Comparison of ENCODE assay signal across 12 cellular contexts in the genomic region with DNA sequence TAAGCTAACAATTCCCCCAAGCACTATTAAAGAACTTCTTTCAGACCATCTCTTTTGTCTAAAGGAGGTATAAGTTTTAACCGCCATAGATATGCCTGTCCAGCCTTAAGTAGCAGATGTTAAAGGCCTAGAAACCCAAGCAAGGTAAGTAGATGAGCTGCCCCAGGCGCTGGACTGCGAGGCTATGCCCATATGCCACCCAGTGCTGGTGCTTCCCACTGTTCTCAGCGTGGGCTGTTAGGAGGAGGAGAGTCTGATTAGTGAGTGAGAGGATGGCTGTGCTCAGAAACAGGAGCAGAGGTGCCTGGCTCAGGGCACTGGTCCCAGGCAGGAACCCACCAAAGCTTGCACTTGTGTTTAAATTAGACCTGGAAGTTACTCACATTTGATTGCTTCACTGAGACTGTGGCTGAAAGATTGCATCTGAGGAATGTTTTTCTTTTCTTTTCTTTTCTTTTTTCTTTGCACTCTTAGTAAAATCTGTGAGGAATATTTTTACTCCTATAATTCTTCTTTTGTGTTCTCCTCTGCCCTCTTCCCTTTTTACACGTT. TPM values are rescaled to one million over a fixed set of nuclear protein-coding genes. Genes with fewer than 3 reads are reported as not detected.
A peak's percentile ranks its signal among the peaks of the same experiment; 100 is the strongest.
DNase-seq lines count a peak whose midpoint lies in the region; ATAC-seq and TF ChIP-seq lines count a peak whose summit lies in the region.
"Had no signal": no experiment of that assay in that cellular context is flagged by ENCODE, and none has a peak within 500 bp of the region (broad histone marks: within the 10 kb centered on the region; RNA-seq: fewer than 3 reads in every experiment).

No MANE protein-coding gene starts in this region.

- H3K27me3 ChIP-seq in Karpas-422 (ENCODE audit: low read length) (no peaks in the 10 kb centered on the region), neutrophil (no peaks in the 10 kb centered on the region), vagina (no peaks in the 10 kb centered on the region)
- H3K27me3 ChIP-seq: adrenal gland had no signal

- no peak overlapping the region for H3K4me3 ChIP-seq in Karpas-422 (ENCODE audit: low read length)
- H3K4me3 ChIP-seq in neutrophil (ENCODE audit: low read depth in 1 of 2, low read length in 1 of 2), result no peak overlapping the region
- H3K4me3 ChIP-seq in vagina, result no peak overlapping the region
- H3K4me3 ChIP-seq: adrenal gland had no signal

- H3K9me2 ChIP-seq in Karpas-422 (replicated peaks; ENCODE audit: insufficient read depth, low read length), result no peaks in the 10 kb centered on the region

- H3K27ac Mint-ChIP-seq in T-helper 2 cell treated with Interferon-gamma antibody and Interleukin-4, amounts not matched to agents 5 μg/mL and 100 μg/mL, for 36 hours, result peak overlapping the region; percentile 27
- peak overlapping the region; percentile 61 for H3K27ac Mint-ChIP-seq in central memory CD8-positive, alpha-beta T cell (ENCODE audit: low read depth)
- H3K27ac Mint-ChIP-seq: dendritic cell treated with granulocyte-macrophage colony-stimulating factor and Interleukin-4, amounts not matched to agents 40 ng/mL and 50 ng/mL, for 4 days had no signal

- intact Hi-C loops in vagina (cut with DNase I), result no loop called here

- H3K4me1 Mint-ChIP-seq in T-helper 2 cell treated with Interferon-gamma antibody and Interleukin-4, amounts not matched to agents 5 μg/mL and 100 μg/mL, for 36 hours (ENCODE audit: low read depth), result peaks cover 24% of the 10 kb centered on the region
- H3K4me1 Mint-ChIP-seq in central memory CD8-positive, alpha-beta T cell, result peaks cover 23% of the 10 kb centered on the region
- H3K4me1 Mint-ChIP-seq: neural crest cell had no signal

- H3K4me3 Mint-ChIP-seq in T-helper 2 cell treated with Interferon-gamma antibody and Interleukin-4, amounts not matched to agents 5 μg/mL and 100 μg/mL, for 36 hours, result no peak overlapping the region
- H3K4me3 Mint-ChIP-seq in central memory CD8-positive, alpha-beta T cell, result no peak overlapping the region
- H3K4me3 Mint-ChIP-seq: dendritic cell treated with granulocyte-macrophage colony-stimulating factor and Interleukin-4, amounts not matched to agents 40 ng/mL and 50 ng/mL, for 4 days; neural crest cell had no signal

- H3K36me3 Mint-ChIP-seq in T-helper 2 cell treated with Interferon-gamma antibody and Interleukin-4, amounts not matched to agents 5 μg/mL and 100 μg/mL, for 36 hours (ENCODE audit: low read depth), result peaks cover 65% of the 10 kb centered on the region
- peaks cover 60% of the 10 kb centered on the region for H3K36me3 Mint-ChIP-seq in central memory CD8-positive, alpha-beta T cell (ENCODE audit: insufficient read depth)

- H3K4me2 ChIP-seq in Karpas-422 (ENCODE audit: low read depth, low read length, poor library complexity, severe bottlenecking), result no peak overlapping the region

- H4K20me1 ChIP-seq in Karpas-422 (ENCODE audit: insufficient read depth, low read depth, low read length), result no peaks in the 10 kb centered on the region

- no peaks in the 10 kb centered on the region for H3K9me3 Mint-ChIP-seq in T-helper 2 cell treated with Interferon-gamma antibody and Interleukin-4, amounts not matched to agents 5 μg/mL and 100 μg/mL, for 36 hours
- no peaks in the 10 kb centered on the region for H3K9me3 Mint-ChIP-seq in central memory CD8-positive, alpha-beta T cell
- H3K9me3 Mint-ChIP-seq: dendritic cell treated with granulocyte-macrophage colony-stimulating factor and Interleukin-4, amounts not matched to agents 40 ng/mL and 50 ng/mL, for 4 days; neural crest cell had no signal

- no peak for DNase-seq in T-helper 2 cell treated with Interferon-gamma antibody and Interleukin-4, amounts not matched to agents 5 μg/mL and 100 μg/mL, for 36 hours (ENCODE audit: low spot score)
- DNase-seq in T-helper 2 cell (no peak), Karpas-422 (no peak), NCI-H1105 (lab: John Stamatoyannopoulos, UW) (no peak), vagina (ENCODE audit: extremely low spot score in 2 of 2) (no peak), ureter (ENCODE audit: low spot score) (no peak)
- DNase-seq in central memory CD8-positive, alpha-beta T cell (ENCODE audit: low spot score in 2 of 2), result no peak
- DNase-seq: DMS 273 treated with DMSO at 0.1 percent for 48 hours had no signal

- TF ChIP-seq POLR2A in vagina (IDR thresholded peaks at IDR 0.05), result no peak

- no peaks in the 10 kb centered on the region for H3K9me3 ChIP-seq in Karpas-422 (ENCODE audit: low read length)
- H3K9me3 ChIP-seq in neutrophil, result no peaks in the 10 kb centered on the region
- no peaks in the 10 kb centered on the region for H3K9me3 ChIP-seq in vagina
- H3K9me3 ChIP-seq: adrenal gland had no signal

- no peaks in the 10 kb centered on the region for H3K79me2 ChIP-seq in Karpas-422 (ENCODE audit: low read length)

- H3K27ac ChIP-seq in Karpas-422 (ENCODE audit: low read length) (peak overlapping the region; percentile 26; the same call in 1 of the 2 replicates), neutrophil (peak overlapping the region; percentile 51), vagina (no peak overlapping the region)

- no peak overlapping the region for H2AFZ ChIP-seq in Karpas-422 (ENCODE audit: low read length)

- ATAC-seq in central memory CD8-positive, alpha-beta T cell (replicated peaks; ENCODE audit: extremely low read depth, poor library complexity, severe bottlenecking), result no peak

- H3K9ac ChIP-seq in Karpas-422 (ENCODE audit: low read length), result no peak overlapping the region

- H3K4me1 ChIP-seq in Karpas-422 (ENCODE audit: low read length), result peaks cover 25% of the 10 kb centered on the region
- no peaks in the 10 kb centered on the region for H3K4me1 ChIP-seq in neutrophil (ENCODE audit: control insufficient read depth in 1 of 2, insufficient read depth in 1 of 2, low read depth in 1 of 2, low read length in 1 of 2)
- H3K4me1 ChIP-seq in vagina, result peaks cover 19% of the 10 kb centered on the region

- no peaks in the 10 kb centered on the region for H3K27me3 Mint-ChIP-seq in T-helper 2 cell treated with Interferon-gamma antibody and Interleukin-4, amounts not matched to agents 5 μg/mL and 100 μg/mL, for 36 hours (ENCODE audit: low read depth)
- no peaks in the 10 kb centered on the region for H3K27me3 Mint-ChIP-seq in central memory CD8-positive, alpha-beta T cell
- H3K27me3 Mint-ChIP-seq: dendritic cell treated with granulocyte-macrophage colony-stimulating factor and Interleukin-4, amounts not matched to agents 40 ng/mL and 50 ng/mL, for 4 days had no signal

- H3K36me3 ChIP-seq in Karpas-422 (ENCODE audit: insufficient read depth, low read length) (peaks cover 50% of the 10 kb centered on the region), neutrophil (peaks cover 98% of the 10 kb centered on the region), vagina (peaks cover 0 to 65% of the 10 kb centered on the region in 2 donors)

- TF ChIP-seq CTCF in neutrophil (IDR thresholded peaks at IDR 0.05), result no peak
- TF ChIP-seq CTCF in vagina (IDR thresholded peaks at IDR 0.05), result no peak

RNA-seq across cellular contexts. Expression of gene PRPH2, which starts 32.2 kb away (rescaled TPM):
- total RNA-seq in Karpas-422 (2014; rRNA removed; shearing (Covaris generic); ENCODE audit: low replicate concordance), result not detected in 2 replicates
- total RNA-seq in vagina (not detected), ureter (0.91 TPM)
- total RNA-seq: neural crest cell had no signal

RNA-seq across cellular contexts. Expression of gene TBCC, which starts 55.7 kb away (rescaled TPM):
- total RNA-seq in Karpas-422 (2014; rRNA removed; shearing (Covaris generic); ENCODE audit: low replicate concordance), result 154 and 205 TPM in 2 replicates
- total RNA-seq in vagina (16.7 TPM), ureter (16.5 TPM)
